18 cellular contexts compared by ENCODE assay signal in genomic region chr3:64158334-64158733, GRCh38.
DNase-seq lines count a peak whose midpoint lies in the region; ATAC-seq and TF ChIP-seq lines count a peak whose summit lies in the region.
"Had no signal": no experiment of that assay in that cellular context is flagged by ENCODE, and none has a peak within 500 bp of the region (broad histone marks: within the 10 kb centered on the region; RNA-seq: fewer than 3 reads in every experiment).

No MANE protein-coding gene starts in this region.

- no peak overlapping the region for H3K27ac ChIP-seq in body of pancreas
- H3K27ac ChIP-seq in gastroesophageal sphincter = peak overlapping the region in 3 of 4 donors; percentile 50 to 57 (median 54)
- H3K27ac ChIP-seq in stomach smooth muscle (ENCODE audit: low read length) = peak overlapping the region; percentile 55
- H3K27ac ChIP-seq in dorsolateral prefrontal cortex = peak overlapping the region in 9 of 59 donors; percentile 11 to 60 (median 28)
- H3K27ac ChIP-seq: pancreas, thoracic aorta had no signal

- ATAC-seq in body of pancreas = no peak
- no peak for ATAC-seq in gastroesophageal sphincter
- no peak for ATAC-seq in HG03159 (IDR thresholded peaks at IDR 0.05; ENCODE audit: unreplicated experiment)
- ATAC-seq in GM18907 (IDR thresholded peaks at IDR 0.05; ENCODE audit: unreplicated experiment) = no peak
- ATAC-seq: T-helper 17 cell had no signal

- DNase-seq in body of pancreas (peak; percentile 15 to 64 (median 37)), H7 (no peak), dorsolateral prefrontal cortex (no peak)
- DNase-seq: amniotic stem cell, cerebellar nuclear complex, GOT3, naive B cell, NCI-H1436, NCI-H345, SHP77, T-helper 17 cell had no signal

- no peak for TF ChIP-seq CTCF in body of pancreas (IDR thresholded peaks at IDR 0.05)
- no peak for TF ChIP-seq CTCF in gastroesophageal sphincter (IDR thresholded peaks at IDR 0.05)
- no peak for TF ChIP-seq CTCF in dorsolateral prefrontal cortex (IDR thresholded peaks at IDR 0.05 in 54 of 56, conservative IDR thresholded peaks at IDR 0.05 in 2 of 56; ENCODE audit: low read depth in 1 of 56, partially characterized antibody in 56 of 56)

- TF ChIP-seq RAD21 in Ishikawa (IDR thresholded peaks at IDR 0.05; ENCODE audit: low read depth) = no peak

- H3K36me3 ChIP-seq in body of pancreas (replicated peaks in 1 of 2; ENCODE audit: insufficient read depth in 1 of 2, low read depth in 2 of 2) (peaks cover 0 to 2% of the 10 kb centered on the region in 2 donors), gastroesophageal sphincter (peaks cover 0 to 60% of the 10 kb centered on the region in 2 donors), stomach smooth muscle (ENCODE audit: control insufficient read depth in 2 of 2, insufficient read depth in 2 of 2, low read length in 2 of 2) (peaks cover 43 to 51% of the 10 kb centered on the region in 2 donors), H7 (replicated peaks; ENCODE audit: control insufficient read depth, insufficient read depth, low read length) (no peaks in the 10 kb centered on the region)
- H3K36me3 ChIP-seq: pancreas had no signal

- no peak overlapping the region for H3K4me3 ChIP-seq in body of pancreas
- H3K4me3 ChIP-seq in gastroesophageal sphincter = no peak overlapping the region
- H3K4me3 ChIP-seq in stomach smooth muscle (ENCODE audit: low read length in 2 of 2) = no peak overlapping the region
- no peak overlapping the region for H3K4me3 ChIP-seq in H7 (ENCODE audit: insufficient read depth, low read depth, low read length)
- no peak overlapping the region for H3K4me3 ChIP-seq in dorsolateral prefrontal cortex
- H3K4me3 ChIP-seq: pancreas, thoracic aorta had no signal

- H3K27me3 ChIP-seq in body of pancreas (no peaks in the 10 kb centered on the region), gastroesophageal sphincter (no peaks in the 10 kb centered on the region), stomach smooth muscle (ENCODE audit: control insufficient read depth in 1 of 2, insufficient read depth in 2 of 2, low read length in 2 of 2) (no peaks in the 10 kb centered on the region), H7 (ENCODE audit: control insufficient read depth, insufficient read depth, low read length) (no peaks in the 10 kb centered on the region), dorsolateral prefrontal cortex (no peaks in the 10 kb centered on the region)
- H3K27me3 ChIP-seq: pancreas had no signal

- H3K9ac ChIP-seq in stomach smooth muscle (ENCODE audit: low read length in 2 of 2) = no peak overlapping the region

- H3K4me1 ChIP-seq in body of pancreas (peaks cover 5% of the 10 kb centered on the region), gastroesophageal sphincter (peaks cover 7 to 76% (median 12%) of the 10 kb centered on the region in 3 donors), stomach smooth muscle (ENCODE audit: control insufficient read depth, insufficient read depth, low read length) (peaks cover 30% of the 10 kb centered on the region)

- 65 to 70% methylated on average over 3 of the region's 3 CpGs for WGBS in body of pancreas, 2 donors
- WGBS in gastroesophageal sphincter (ENCODE audit: low coverage in 1 of 2), 2 donors = 39 to 61% methylated on average over 3 of the region's 3 CpGs

- peak; percentile 18; the same call in 1 of the 2 replicates for TF ChIP-seq EP300 in Ishikawa (IDR thresholded peaks at IDR 0.05; ENCODE audit: borderline replicate concordance)
- no peak for TF ChIP-seq EP300 in gastroesophageal sphincter (IDR thresholded peaks at IDR 0.05)

- TF ChIP-seq POLR2A in body of pancreas (IDR thresholded peaks at IDR 0.05) = no peak
- TF ChIP-seq POLR2A in gastroesophageal sphincter (IDR thresholded peaks at IDR 0.05) = no peak

- intact Hi-C loops in body of pancreas (cut with DNase I) (no loop called here), dorsolateral prefrontal cortex (cut with DNase I) (no loop called here)

- H3K9me3 ChIP-seq in body of pancreas (no peaks in the 10 kb centered on the region), gastroesophageal sphincter (no peaks in the 10 kb centered on the region), stomach smooth muscle (ENCODE audit: control insufficient read depth in 2 of 2, low read length in 2 of 2) (no peaks in the 10 kb centered on the region)
- H3K9me3 ChIP-seq: pancreas, thoracic aorta had no signal

TF ChIP-seq in Ishikawa, 13 proteins besides CTCF, POLR2A, EP300 and RAD21:
- TF ChIP-seq CEBPB (IDR thresholded peaks at IDR 0.05) (no peak), NFIC (IDR thresholded peaks at IDR 0.05) (peak; percentile 70), CREB1 (IDR thresholded peaks at IDR 0.05; ENCODE audit: low read depth) (no peak), REST (IDR thresholded peaks at IDR 0.05; ENCODE audit: low read depth) (no peak), TCF12 (IDR thresholded peaks at IDR 0.05; ENCODE audit: low read depth) (no peak), FOXM1 (IDR thresholded peaks at IDR 0.05; ENCODE audit: borderline replicate concordance, low read depth) (no peak)

Comparison
In these comparisons a context has a peak if more than half of its experiments do, and no peak if none do; other contexts are left out.
1. DNase-seq: peak in body of pancreas (4 of 4); none in H7 (single experiment) and dorsolateral prefrontal cortex (0 of 10).
2. H3K27ac ChIP-seq: peak in gastroesophageal sphincter (3 of 4) and stomach smooth muscle (single experiment); none in body of pancreas (0 of 4).